In genomic region chr11:78139422-78140391, GRCh38 we compare ENCODE assay signal across 8 cellular contexts. TPM values are rescaled to one million over a fixed set of nuclear protein-coding genes. Genes with fewer than 3 reads are reported as not detected.
A peak's percentile ranks its signal among the peaks of the same experiment; 100 is the strongest.
DNase-seq lines count a peak whose midpoint lies in the region; ATAC-seq and TF ChIP-seq lines count a peak whose summit lies in the region.

Gene ALG8 (minus strand): TSS chr11:78139626. CDS start chr11:78139588, 38 bp downstream.

- peak; percentile 94 for ATAC-seq in GM18909 (IDR thresholded peaks at IDR 0.05; ENCODE audit: poor library complexity, unreplicated experiment)
- ATAC-seq in HG03175 (IDR thresholded peaks at IDR 0.05; ENCODE audit: unreplicated experiment) = peak; percentile 91
- ATAC-seq in activated B cell treated with CpG ODN at 0.5 μM for 24 hours (ENCODE audit: low read depth) = peak; percentile 94

- peak within 1 kb of the TSS; percentile 90 for H3K27ac ChIP-seq in AG04450 (ENCODE audit: low read depth, low read length)
- H3K27ac ChIP-seq in caudate nucleus (ENCODE audit: low read depth, low read length) = peak within 1 kb of the TSS; percentile 38

- POLR2A ChIA-PET in AG04450 (lab: Yijun Ruan, JAX) = interaction anchor here (0.6 to 1.7 kb wide), 7 partner anchors 8 to 446 kb away, joined by 3 to 7 read pairs (median 4); partner anchors contain the start of genes INTS4, KCTD21, NDUFC2 and USP35
- POLR2A ChIA-PET in activated B cell treated with CpG ODN at 0.5 μM for 24 hours (lab: Charles Lee) = interaction anchor here (0.6 to 2.2 kb wide), 18 partner anchors 9 to 435 kb away, joined by 3 to 25 read pairs (median 3); partner anchors contain the start of genes INTS4, KCTD21, NARS2 and NDUFC2

- no peaks in the 10 kb centered on the region for H3K27me3 Mint-ChIP-seq in activated B cell treated with CpG ODN at 0.5 μM for 24 hours
- peaks cover 6 to 13% (median 8%) of the 10 kb centered on the region in 3 donors for H3K27me3 Mint-ChIP-seq in immature natural killer cell (ENCODE audit: low read depth in 3 of 3)

- no peaks in the 10 kb centered on the region for H3K27me3 ChIP-seq in AG04450 (ENCODE audit: control insufficient read depth, insufficient read depth, low read length)

- H3K4me3 ChIP-seq in AG04450 (ENCODE audit: low read depth, low read length) = peak within 1 kb of the TSS; percentile 87

- H3K4me1 Mint-ChIP-seq in activated B cell treated with CpG ODN at 0.5 μM for 24 hours (peaks cover 49% of the 10 kb centered on the region), immature natural killer cell (peaks cover 28 to 31% of the 10 kb centered on the region in 2 donors)

- H3K27ac Mint-ChIP-seq in activated B cell treated with CpG ODN at 0.5 μM for 24 hours = peak within 1 kb of the TSS; percentile 92
- H3K27ac Mint-ChIP-seq in immature natural killer cell = peak within 1 kb of the TSS; percentile 90 to 96 (median 93)

- CTCF ChIA-PET in AG04450 (lab: Charles Lee) = interaction anchor here (1.1 to 1.3 kb wide), 2 partner anchors 363 to 425 kb away, joined by 3 to 6 read pairs; no protein-coding TSS in a partner anchor
- CTCF ChIA-PET in activated B cell treated with CpG ODN at 0.5 μM for 24 hours (lab: Charles Lee) = interaction anchor here (0.6 to 2.9 kb wide), 3 partner anchors 88 to 425 kb away, joined by 3 to 14 read pairs (median 4); no protein-coding TSS in a partner anchor

- TF ChIP-seq CTCF in AG04450 (IDR thresholded peaks at IDR 0.05; ENCODE audit: low read depth, low read length) = no peak
- no peak for TF ChIP-seq CTCF in activated B cell treated with CpG ODN at 0.5 μM for 24 hours (IDR thresholded peaks at IDR 0.05)

- intact Hi-C loops in activated B cell treated with CpG ODN at 0.5 μM for 24 hours (cut with micrococcal nuclease) = loop anchor here (1.0 to 5.0 kb wide), 6 partner anchors 49 to 435 kb away; partner anchors contain the start of genes AAMDC, GAB2, INTS4 and KCTD21

- H3K9me3 ChIP-seq in AG04450 (ENCODE audit: control insufficient read depth, insufficient read depth, low read length) = no peaks in the 10 kb centered on the region; the same call in 1 of the 2 replicates

- H3K9me3 Mint-ChIP-seq in activated B cell treated with CpG ODN at 0.5 μM for 24 hours = no peaks in the 10 kb centered on the region
- H3K9me3 Mint-ChIP-seq in immature natural killer cell = no peaks in the 10 kb centered on the region

- H3K4me3 Mint-ChIP-seq in activated B cell treated with CpG ODN at 0.5 μM for 24 hours (peak within 1 kb of the TSS; percentile 95), immature natural killer cell (peak within 1 kb of the TSS; percentile 95 to 98 (median 95))

- peak; percentile 91 for DNase-seq in AG04450 (ENCODE audit: low read depth, low spot score)
- peak; percentile 93 for DNase-seq in NCI-H226
- DNase-seq in activated B cell treated with CpG ODN at 0.5 μM for 24 hours = peak; percentile 94
- peak; percentile 26 to 96 (median 89) for DNase-seq in caudate nucleus (lab: John Stamatoyannopoulos, UW)
- peak; percentile 94 to 96 (median 95) for DNase-seq in immature natural killer cell
- DNase-seq in stimulated activated CD4-positive, alpha-beta T cell treated with anti-CD3 and anti-CD28 coated beads, Interleukin-12 subunit alpha, Interleukin-12 subunit beta, amount 100 ng/mL, for 24 hours (ENCODE audit: low read depth in 2 of 2) = peak; percentile 94 to 96

- peaks cover 36% of the 10 kb centered on the region for H3K36me3 Mint-ChIP-seq in activated B cell treated with CpG ODN at 0.5 μM for 24 hours (ENCODE audit: low read depth)
- peaks cover 1 to 5% (median 5%) of the 10 kb centered on the region in 3 donors for H3K36me3 Mint-ChIP-seq in immature natural killer cell

RNA-seq across cellular contexts. Expression of gene ALG8, which starts in this region (rescaled TPM):
- 58.4 and 80.0 TPM in 2 replicates for polyA plus RNA-seq in AG04450 (2011; rRNA removed)
- polyA minus RNA-seq in AG04450 (2011; rRNA and poly(A)+ RNA removed) = 26.1 and 44.5 TPM in 2 replicates
- total RNA-seq in activated B cell treated with CpG ODN at 0.5 μM for 24 hours = 42.8 and 46.0 TPM in 2 replicates
- polyA plus RNA-seq in immature natural killer cell = 10 to 100 TPM; 38.7 to 55.3 (median 40.0) TPM

Comparison
In these comparisons a context has a peak if more than half of its experiments do, and no peak if none do; other contexts are left out.
1. Peak in every context shown above with its lines: DNase-seq, ATAC-seq, H3K4me3 ChIP-seq and H3K27ac ChIP-seq.